In genomic region chr1:5616366-5617178, GRCh38 we compare ENCODE assay signal across 15 cellular contexts.
DNase-seq lines count a peak whose midpoint lies in the region; ATAC-seq and TF ChIP-seq lines count a peak whose summit lies in the region.
"Had no signal": no experiment of that assay in that cellular context is flagged by ENCODE, and none has a peak within 500 bp of the region (broad histone marks: within the 10 kb centered on the region; RNA-seq: fewer than 3 reads in every experiment).

No MANE protein-coding gene starts in this region.

- CTCF ChIA-PET in activated CD8-positive, alpha-beta memory T cell treated with anti-CD3 and anti-CD28 coated beads, Interleukin-2, amount 10 ng/mL, durations not matched to agents 7 days and 5 days (lab: Charles Lee), result no interaction called here

- peak overlapping the region in 6 of 11 experiments; percentile 50 to 76 (median 71); a peak in 12 of 22 replicates for H3K27ac ChIP-seq in BLaER1 treated with 17β-estradiol and CSF1 and Interleukin-3, amounts not matched to agents 10 nM and 100 nM
- no peak overlapping the region for H3K27ac ChIP-seq in esophagus muscularis mucosa (replicated peaks in 1 of 4)
- H3K27ac ChIP-seq in vagina, result no peak overlapping the region
- H3K27ac ChIP-seq: C4-2B had no signal

- TF ChIP-seq CTCF in esophagus muscularis mucosa (IDR thresholded peaks at IDR 0.05) (no peak), vagina (IDR thresholded peaks at IDR 0.05) (no peak)

- peaks cover 0 to 5% (median 0%) of the 10 kb centered on the region in 11 experiments; a peak in 1 of 22 replicates for H4K20me1 ChIP-seq in BLaER1 treated with 17β-estradiol and CSF1 and Interleukin-3, amounts not matched to agents 10 nM and 100 nM

- no peak for ATAC-seq in activated CD8-positive, alpha-beta memory T cell treated with anti-CD3 and anti-CD28 coated beads, Interleukin-2, amount 10 ng/mL, durations not matched to agents 7 days and 5 days
- ATAC-seq in HG03159 (IDR thresholded peaks at IDR 0.05; ENCODE audit: unreplicated experiment), result no peak

- no peaks in the 10 kb centered on the region for H3K36me3 ChIP-seq in BLaER1 treated with 17β-estradiol and CSF1 and Interleukin-3, amounts not matched to agents 10 nM and 100 nM
- H3K36me3 ChIP-seq in esophagus muscularis mucosa (no peaks in the 10 kb centered on the region), vagina (no peaks in the 10 kb centered on the region)
- H3K36me3 ChIP-seq: HAP-1 had no signal

- peaks cover 12% of the 10 kb centered on the region for H3K27me3 Mint-ChIP-seq in activated CD8-positive, alpha-beta memory T cell treated with anti-CD3 and anti-CD28 coated beads, Interleukin-2, amount 10 ng/mL, durations not matched to agents 7 days and 5 days

- H3K4me2 ChIP-seq in BLaER1 treated with 17β-estradiol and CSF1 and Interleukin-3, amounts not matched to agents 10 nM and 100 nM, result peak overlapping the region; percentile 67 to 96 (median 90)

- H3K27me3 ChIP-seq in BLaER1 treated with 17β-estradiol and CSF1 and Interleukin-3, amounts not matched to agents 10 nM and 100 nM, result peaks cover 0 to 9% (median 0%) of the 10 kb centered on the region in 11 experiments; a peak in 1 of 22 replicates
- peaks cover 0 to 77% (median 0%) of the 10 kb centered on the region in 4 donors for H3K27me3 ChIP-seq in esophagus muscularis mucosa
- H3K27me3 ChIP-seq in vagina, result no peaks in the 10 kb centered on the region

- H3K9me3 ChIP-seq in BLaER1 treated with 17β-estradiol and CSF1 and Interleukin-3, amounts not matched to agents 10 nM and 100 nM (replicated peaks in 1 of 11), result peaks cover 0 to 10% (median 7%) of the 10 kb centered on the region in 11 experiments; a peak in 7 of 22 replicates
- H3K9me3 ChIP-seq in esophagus muscularis mucosa (peaks cover 0 to 13% (median 3%) of the 10 kb centered on the region in 4 donors), vagina (no peaks in the 10 kb centered on the region)
- H3K9me3 ChIP-seq: HAP-1 had no signal

- peak overlapping the region in 5 of 10 experiments; percentile 35 to 47 (median 37); a peak in 4 of 20 replicates for H3K4me3 ChIP-seq in BLaER1 treated with 17β-estradiol and CSF1 and Interleukin-3, amounts not matched to agents 10 nM and 100 nM
- H3K4me3 ChIP-seq in esophagus muscularis mucosa (no peak overlapping the region), vagina (no peak overlapping the region)
- H3K4me3 ChIP-seq: HAP-1 had no signal

- DNase-seq in activated CD8-positive, alpha-beta memory T cell treated with anti-CD3 and anti-CD28 coated beads, Interleukin-2, amount 10 ng/mL, durations not matched to agents 7 days and 5 days, result peak; percentile 12
- DNase-seq in activated CD8-positive, alpha-beta memory T cell treated with anti-CD3 and anti-CD28 coated beads, Interleukin-2, amount 50 U/mL, for 4 hours, result no peak
- peak; percentile 68 for DNase-seq in esophagus muscularis mucosa (ENCODE audit: extremely low spot score)
- peak; percentile 58 to 64 for DNase-seq in vagina (ENCODE audit: extremely low spot score in 2 of 2)
- DNase-seq in NK-92 (lab: John Stamatoyannopoulos, UW; ENCODE audit: unreplicated experiment), result no peak
- DNase-seq: 8988T; ACHN; CD4-positive, alpha-beta memory T cell; COR-L47; DND-41; GDM1 had no signal

- TF ChIP-seq POLR2A in esophagus muscularis mucosa (IDR thresholded peaks at IDR 0.05; ENCODE audit: low read depth), result no peak
- no peak for TF ChIP-seq POLR2A in vagina (IDR thresholded peaks at IDR 0.05)

- no peaks in the 10 kb centered on the region for H3K4me1 Mint-ChIP-seq in activated CD8-positive, alpha-beta memory T cell treated with anti-CD3 and anti-CD28 coated beads, Interleukin-2, amount 10 ng/mL, durations not matched to agents 7 days and 5 days
- H3K4me1 Mint-ChIP-seq: CD4-positive, alpha-beta memory T cell had no signal

- H3K36me3 Mint-ChIP-seq in activated CD8-positive, alpha-beta memory T cell treated with anti-CD3 and anti-CD28 coated beads, Interleukin-2, amount 10 ng/mL, durations not matched to agents 7 days and 5 days, result no peaks in the 10 kb centered on the region
- H3K36me3 Mint-ChIP-seq: CD4-positive, alpha-beta memory T cell had no signal

- WGBS in esophagus muscularis mucosa, result 79% methylated on average over 22 of the region's 22 CpGs

- no peak overlapping the region for H3K4me3 Mint-ChIP-seq in activated CD8-positive, alpha-beta memory T cell treated with anti-CD3 and anti-CD28 coated beads, Interleukin-2, amount 10 ng/mL, durations not matched to agents 7 days and 5 days
- H3K4me3 Mint-ChIP-seq: CD4-positive, alpha-beta memory T cell had no signal

- peaks cover 26 to 84% (median 77%) of the 10 kb centered on the region in 10 experiments for H3K4me1 ChIP-seq in BLaER1 treated with 17β-estradiol and CSF1 and Interleukin-3, amounts not matched to agents 10 nM and 100 nM
- H3K4me1 ChIP-seq in esophagus muscularis mucosa (no peaks in the 10 kb centered on the region), vagina (peaks cover 2% of the 10 kb centered on the region)
- H3K4me1 ChIP-seq: HAP-1 had no signal

- TF ChIP-seq EP300 in esophagus muscularis mucosa (IDR thresholded peaks at IDR 0.05), result no peak

- no peak overlapping the region for H3K27ac Mint-ChIP-seq in activated CD8-positive, alpha-beta memory T cell treated with anti-CD3 and anti-CD28 coated beads, Interleukin-2, amount 10 ng/mL, durations not matched to agents 7 days and 5 days
- H3K27ac Mint-ChIP-seq: CD4-positive, alpha-beta memory T cell had no signal

- intact Hi-C loops in esophagus muscularis mucosa (cut with DNase I) (no loop called here), vagina (cut with DNase I) (no loop called here)

- H3K9ac ChIP-seq in BLaER1 treated with 17β-estradiol and CSF1 and Interleukin-3, amounts not matched to agents 10 nM and 100 nM, result peak overlapping the region in 5 of 11 experiments; percentile 31 to 75 (median 67); a peak in 7 of 22 replicates

- H3K9me3 Mint-ChIP-seq in activated CD8-positive, alpha-beta memory T cell treated with anti-CD3 and anti-CD28 coated beads, Interleukin-2, amount 10 ng/mL, durations not matched to agents 7 days and 5 days (ENCODE audit: low read depth), result no peaks in the 10 kb centered on the region

Comparison
In these comparisons a context has a peak if more than half of its experiments do, and no peak if none do; other contexts are left out.
1. DNase-seq: peak in activated CD8-positive, alpha-beta memory T cell treated with anti-CD3 and anti-CD28 coated beads, Interleukin-2, amount 10 ng/mL, durations not matched to agents 7 days and 5 days (single experiment), esophagus muscularis mucosa (single experiment) and vagina (2 of 2); none in activated CD8-positive, alpha-beta memory T cell treated with anti-CD3 and anti-CD28 coated beads, Interleukin-2, amount 50 U/mL, for 4 hours (single experiment) and NK-92 (single experiment).
2. H3K27ac ChIP-seq: peak in BLaER1 treated with 17β-estradiol and CSF1 and Interleukin-3, amounts not matched to agents 10 nM and 100 nM (6 of 11); none in esophagus muscularis mucosa (0 of 4) and vagina (single experiment).